ENCODE assay signal across 9 cellular contexts in genomic region chr1:24526940-24527542, GRCh38. TPM values are rescaled to one million over a fixed set of nuclear protein-coding genes. Genes with fewer than 3 reads are reported as not detected.
A peak's percentile ranks its signal among the peaks of the same experiment; 100 is the strongest.
DNase-seq lines count a peak whose midpoint lies in the region; ATAC-seq and TF ChIP-seq lines count a peak whose summit lies in the region.
"Had no signal": no experiment of that assay in that cellular context is flagged by ENCODE, and none has a peak within 500 bp of the region (broad histone marks: within the 10 kb centered on the region; RNA-seq: fewer than 3 reads in every experiment).

No MANE protein-coding gene starts in this region.

- CTCF ChIA-PET in HCT116 (lab: Charles Lee) = interaction anchor here (0.7 to 2.3 kb wide), 15 partner anchors 9 to 308 kb away, joined by 3 to 17 read pairs (median 4); partner anchors contain the start of gene NIPAL3
- CTCF ChIA-PET in activated CD4-positive, alpha-beta T cell treated with anti-CD3 and anti-CD28 coated beads for 36 hours (lab: Charles Lee) = interaction anchor here (0.7 to 7.8 kb wide), 22 partner anchors 9 to 330 kb away, joined by 3 to 62 read pairs (median 8); partner anchors contain the start of genes NIPAL3, RCAN3 and STPG1

- peak; percentile 52 to 72 (median 67); a peak in 5 of 6 replicates for TF ChIP-seq CTCF in HCT116 (IDR thresholded peaks at IDR 0.05 in 2 of 3, conservative IDR thresholded peaks at IDR 0.05 in 1 of 3; ENCODE audit: borderline replicate concordance in 1 of 3, insufficient read depth in 1 of 3, low read depth in 2 of 3, low read length in 2 of 3)
- peak; percentile 58 for TF ChIP-seq CTCF in epithelial cell of esophagus (IDR thresholded peaks at IDR 0.05; ENCODE audit: insufficient read depth, low read depth, low read length, missing control alignments)

- no peak overlapping the region for H3K4me2 ChIP-seq in HCT116 (ENCODE audit: low read length)

- peaks cover 55% of the 10 kb centered on the region for H3K4me1 ChIP-seq in CD4-positive, CD25-positive, alpha-beta regulatory T cell (ENCODE audit: control insufficient read depth, insufficient read depth, low read length, poor library complexity, severe bottlenecking)
- H3K4me1 ChIP-seq in HCT116 (ENCODE audit: control insufficient read depth in 1 of 2, insufficient read depth in 2 of 2, low read length in 2 of 2) = no peaks in the 10 kb centered on the region

- H3K36me3 ChIP-seq in CD4-positive, CD25-positive, alpha-beta regulatory T cell (ENCODE audit: control insufficient read depth, insufficient read depth, low read length) = peaks cover 52% of the 10 kb centered on the region
- H3K36me3 ChIP-seq in HCT116 (ENCODE audit: control insufficient read depth in 1 of 2, insufficient read depth in 2 of 2, low read length in 2 of 2) = no peaks in the 10 kb centered on the region

- H3K9me2 ChIP-seq in HCT116 (ENCODE audit: insufficient read depth) = no peaks in the 10 kb centered on the region

- peaks cover 35 to 81% (median 58%) of the 10 kb centered on the region in 4 donors for H3K4me1 Mint-ChIP-seq in CD4-positive, CD25-positive, alpha-beta regulatory T cell
- peaks cover 71% of the 10 kb centered on the region for H3K4me1 Mint-ChIP-seq in activated CD4-positive, alpha-beta T cell treated with anti-CD3 and anti-CD28 coated beads for 36 hours

- peak in 1 of 2 donors; percentile 52 for ATAC-seq in CD4-positive, CD25-positive, alpha-beta regulatory T cell (ENCODE audit: low read depth in 2 of 2)
- peak; percentile 82 for ATAC-seq in HCT116
- peak; percentile 76 for ATAC-seq in activated CD4-positive, alpha-beta T cell treated with anti-CD3 and anti-CD28 coated beads for 36 hours
- ATAC-seq in GM19395 (IDR thresholded peaks at IDR 0.05; ENCODE audit: unreplicated experiment) = no peak
- ATAC-seq in GM18907 (IDR thresholded peaks at IDR 0.05; ENCODE audit: unreplicated experiment) = no peak

- peak overlapping the region; percentile 55 for H3K27ac ChIP-seq in CD4-positive, CD25-positive, alpha-beta regulatory T cell (ENCODE audit: insufficient read depth, low read length, poor library complexity, severe bottlenecking)
- no peak overlapping the region for H3K27ac ChIP-seq in HCT116 (ENCODE audit: low read depth, low read length)

- RAD21 ChIA-PET in HCT116 (lab: Charles Lee; ENCODE audit: low non-redundant PET in 1 of 2, low total read pairs in 2 of 2, uncharacterized antibody in 2 of 2, unreplicated experiment in 2 of 2) = interaction anchor here in 1 of 2 experiments (1.3 kb wide), 1 partner anchor 377 kb away, joined by 3 read pairs; no protein-coding TSS in a partner anchor

- no peak overlapping the region for H3K9ac ChIP-seq in HCT116 (ENCODE audit: low read length)

- no peak overlapping the region for H2AFZ ChIP-seq in HCT116 (ENCODE audit: low read depth, low read length, poor library complexity, severe bottlenecking)

- no TSS peak for BruUV-seq in HCT116 (replicated peaks; lab: Mats Ljungman, UMichigan)

- no peaks in the 10 kb centered on the region for H3K27me3 ChIP-seq in CD4-positive, CD25-positive, alpha-beta regulatory T cell (ENCODE audit: control insufficient read depth, insufficient read depth, low read length)
- H3K27me3 ChIP-seq in HCT116 (ENCODE audit: insufficient read depth, low read length) = no peaks in the 10 kb centered on the region

- peak in 2 of 3 donors; percentile 58 to 68 for DNase-seq in CD4-positive, CD25-positive, alpha-beta regulatory T cell
- DNase-seq in HCT116 (ENCODE audit: low read depth, low spot score) = peak; percentile 16
- DNase-seq in activated CD4-positive, alpha-beta T cell treated with anti-CD3 and anti-CD28 coated beads for 36 hours = peak; percentile 68
- peak; percentile 38 for DNase-seq in epithelial cell of esophagus (ENCODE audit: low read depth)
- DNase-seq in stimulated activated CD4-positive, alpha-beta T cell treated with anti-CD3 and anti-CD28 coated beads, Interleukin-4, amount 100 ng/mL, for 4 hours = peak; percentile 34 to 45
- DNase-seq in foreskin melanocyte = no peak

- no peaks in the 10 kb centered on the region for H3K79me2 ChIP-seq in HCT116 (ENCODE audit: insufficient read depth, low read length)

- no peaks in the 10 kb centered on the region for H4K20me1 ChIP-seq in HCT116 (ENCODE audit: insufficient read depth)

- peak overlapping the region in 3 of 4 donors; percentile 27 to 59 (median 56) for H3K4me3 Mint-ChIP-seq in CD4-positive, CD25-positive, alpha-beta regulatory T cell
- no peak overlapping the region for H3K4me3 Mint-ChIP-seq in activated CD4-positive, alpha-beta T cell treated with anti-CD3 and anti-CD28 coated beads for 36 hours

- intact Hi-C loops in HCT116 (cut with micrococcal nuclease) = loop anchor here (10.0 kb wide), 1 partner anchor 112 kb away; the partner anchor contains the start of genes NIPAL3 and STPG1
- intact Hi-C loops in activated CD4-positive, alpha-beta T cell treated with anti-CD3 and anti-CD28 coated beads for 36 hours (cut with DNase I, micrococcal nuclease) = loop anchor here in 1 of 2 experiments (1.0 kb wide), 1 partner anchor 112 kb away; the partner anchor contains the start of gene NIPAL3

- TF ChIP-seq RAD21 in HCT116 (IDR thresholded peaks at IDR 0.05; ENCODE audit: low read depth) = peak; percentile 60

- H3K36me3 Mint-ChIP-seq in CD4-positive, CD25-positive, alpha-beta regulatory T cell = peaks cover 40% of the 10 kb centered on the region
- H3K36me3 Mint-ChIP-seq in activated CD4-positive, alpha-beta T cell treated with anti-CD3 and anti-CD28 coated beads for 36 hours (ENCODE audit: low read depth) = peaks cover 39% of the 10 kb centered on the region

- H3K27me3 Mint-ChIP-seq in CD4-positive, CD25-positive, alpha-beta regulatory T cell = no peaks in the 10 kb centered on the region
- no peaks in the 10 kb centered on the region for H3K27me3 Mint-ChIP-seq in activated CD4-positive, alpha-beta T cell treated with anti-CD3 and anti-CD28 coated beads for 36 hours

- H3K27ac Mint-ChIP-seq in CD4-positive, CD25-positive, alpha-beta regulatory T cell = peak overlapping the region; percentile 63 to 86 (median 64)
- H3K27ac Mint-ChIP-seq in activated CD4-positive, alpha-beta T cell treated with anti-CD3 and anti-CD28 coated beads for 36 hours = no peak overlapping the region

- H3K9me3 ChIP-seq in CD4-positive, CD25-positive, alpha-beta regulatory T cell (ENCODE audit: control insufficient read depth in 2 of 2, low read length in 2 of 2) = no peaks in the 10 kb centered on the region
- no peaks in the 10 kb centered on the region for H3K9me3 ChIP-seq in HCT116 (ENCODE audit: control insufficient read depth in 1 of 2, insufficient read depth in 1 of 2, low read depth in 1 of 2, low read length in 2 of 2)

- peak overlapping the region; percentile 15 for H3K4me3 ChIP-seq in CD4-positive, CD25-positive, alpha-beta regulatory T cell (ENCODE audit: low read depth, low read length)
- H3K4me3 ChIP-seq in HCT116 (replicated peaks in 1 of 2; ENCODE audit: low read depth in 1 of 2, low read length in 2 of 2) = no peak overlapping the region
- no peak overlapping the region for H3K4me3 ChIP-seq in epithelial cell of esophagus (ENCODE audit: low read length)

- POLR2A ChIA-PET in HCT116 (lab: Charles Lee) = no interaction called here
- POLR2A ChIA-PET in activated CD4-positive, alpha-beta T cell treated with anti-CD3 and anti-CD28 coated beads for 36 hours (lab: Charles Lee) = no interaction called here

- no peaks in the 10 kb centered on the region for H3K9me3 Mint-ChIP-seq in CD4-positive, CD25-positive, alpha-beta regulatory T cell
- H3K9me3 Mint-ChIP-seq in activated CD4-positive, alpha-beta T cell treated with anti-CD3 and anti-CD28 coated beads for 36 hours (ENCODE audit: low read depth) = no peaks in the 10 kb centered on the region

- no peak for TF ChIP-seq POLR2A in HCT116 (IDR thresholded peaks at IDR 0.05; ENCODE audit: borderline replicate concordance, extremely low read depth, insufficient read depth, insufficient read length)

TF ChIP-seq in HCT116, 20 proteins besides CTCF, POLR2A, EP300 and RAD21 (continues in another document):
- TF ChIP-seq ZFX (IDR thresholded peaks at IDR 0.05) (no peak), ZBTB33 (IDR thresholded peaks at IDR 0.05; ENCODE audit: extremely low read depth, insufficient replicate concordance, low read length) (no peak), CBX3 (IDR thresholded peaks at IDR 0.05; ENCODE audit: low read depth) (no peak), POLR2AphosphoS5 (IDR thresholded peaks at IDR 0.05; ENCODE audit: low read depth, low read length) (no peak)

RNA-seq across cellular contexts. Expression of gene RCAN3, which starts 24.4 kb away (rescaled TPM):
- 172 TPM for total RNA-seq in CD4-positive, CD25-positive, alpha-beta regulatory T cell
- 100 to 1,000 TPM; 126 to 146 (median 133) TPM for polyA plus RNA-seq in CD4-positive, CD25-positive, alpha-beta regulatory T cell
- total RNA-seq in HCT116 (2021; ENCODE audit: unreplicated experiment) = 13.3 TPM
- polyA plus RNA-seq in HCT116 (2012) = 6.9 and 7.9 TPM in 2 replicates
- total RNA-seq in activated CD4-positive, alpha-beta T cell treated with anti-CD3 and anti-CD28 coated beads for 36 hours = 10 to 100 TPM; 62.3 to 67.5 TPM

RNA-seq across cellular contexts. Expression of gene NCMAP, which starts 28.8 kb away (rescaled TPM):
- not detected for total RNA-seq in CD4-positive, CD25-positive, alpha-beta regulatory T cell
- under 1 TPM in 1 of 4 donors, not detected in 3; 0.34 TPM for polyA plus RNA-seq in CD4-positive, CD25-positive, alpha-beta regulatory T cell
- 0.84 TPM for total RNA-seq in HCT116 (2021; ENCODE audit: unreplicated experiment)
- 0.65 and 0.99 TPM in 2 replicates for polyA plus RNA-seq in HCT116 (2012)
- under 1 TPM in 1 of 2 experiments, not detected in 1; 0.05 TPM for total RNA-seq in activated CD4-positive, alpha-beta T cell treated with anti-CD3 and anti-CD28 coated beads for 36 hours
- total RNA-seq: myocyte had no signal

Comparison
In these comparisons a context has a peak if more than half of its experiments do, and no peak if none do; other contexts are left out.
1. ATAC-seq: peak in HCT116 (single experiment) and activated CD4-positive, alpha-beta T cell treated with anti-CD3 and anti-CD28 coated beads for 36 hours (single experiment); none in GM19395 (single experiment) and GM18907 (single experiment).